Comparison of ENCODE assay signal across 20 cellular contexts in the genomic region with DNA sequence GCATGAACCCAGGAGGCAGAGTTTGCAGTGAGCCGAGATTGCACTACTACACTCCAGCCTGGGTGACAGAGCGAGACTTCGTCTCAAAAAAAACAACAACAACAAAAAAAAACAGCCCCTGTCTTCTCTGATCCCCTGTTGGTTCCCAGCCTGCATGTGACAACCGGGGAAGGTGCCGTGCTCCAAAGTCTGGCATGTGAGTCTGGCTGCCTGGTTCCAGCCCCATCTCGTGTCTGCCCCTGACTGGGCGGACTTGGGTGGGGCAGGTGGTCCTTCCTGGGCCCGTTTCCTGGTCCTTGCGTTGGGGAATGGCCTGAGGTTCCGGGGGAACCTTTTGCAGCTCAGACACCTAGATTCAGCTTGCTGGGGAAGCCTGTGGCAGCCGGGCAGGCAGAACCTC. TPM values are rescaled to one million over a fixed set of nuclear protein-coding genes. Genes with fewer than 3 reads are reported as not detected.
A peak's percentile ranks its signal among the peaks of the same experiment; 100 is the strongest.
DNase-seq lines count a peak whose midpoint lies in the region; ATAC-seq and TF ChIP-seq lines count a peak whose summit lies in the region.
"Had no signal": no experiment of that assay in that cellular context is flagged by ENCODE, and none has a peak within 500 bp of the region (broad histone marks: within the 10 kb centered on the region; RNA-seq: fewer than 3 reads in every experiment).

No MANE protein-coding gene starts in this region.

- no peak overlapping the region for H2AFZ ChIP-seq in H9 (ENCODE audit: low read length)

- H4K8ac ChIP-seq in H9 (replicated peaks; ENCODE audit: insufficient read length, low read depth, low read length), result no peak overlapping the region

- H3K79me1 ChIP-seq in H9 (ENCODE audit: insufficient read depth, low read depth, low read length, poor library complexity, severe bottlenecking), result no peaks in the 10 kb centered on the region

- intact Hi-C loops in activated CD4-positive, alpha-beta T cell treated with anti-CD3 and anti-CD28 coated beads, Interleukin-2, amount 10 ng/mL, durations not matched to agents 24 days and 14 days (cut with micrococcal nuclease), result no loop called here
- intact Hi-C loops in aorta (cut with DNase I), result loop anchor here in 1 of 2 donors (5.0 kb wide), 1 partner anchor 51 kb away; the partner anchor contains the start of gene DNM2

- H3K27me3 Mint-ChIP-seq in activated CD4-positive, alpha-beta T cell treated with anti-CD3 and anti-CD28 coated beads, Interleukin-2, amount 10 ng/mL, durations not matched to agents 24 days and 14 days, result no peaks in the 10 kb centered on the region
- no peaks in the 10 kb centered on the region for H3K27me3 Mint-ChIP-seq in H9 (ENCODE audit: low read depth)

- no peak overlapping the region for H2BK15ac ChIP-seq in H9 (ENCODE audit: low read depth, low read length)

- ATAC-seq in aorta (ENCODE audit: low FRiP score), result no peak
- ATAC-seq: esophagus mucosa had no signal

- H3K4me3 ChIP-seq in right atrium auricular region (peak overlapping the region in 1 of 2 donors; percentile 28), skeletal muscle tissue (ENCODE audit: low read length in 3 of 3) (no peak overlapping the region), aorta (ENCODE audit: low read length in 2 of 2) (no peak overlapping the region)
- H3K4me3 ChIP-seq: MG63, tibial nerve had no signal

- no peaks in the 10 kb centered on the region for H3K23me2 ChIP-seq in H9 (ENCODE audit: insufficient read length, low read depth, low read length, poor library complexity, severe bottlenecking)

- peak overlapping the region; percentile 70 for H3K27ac Mint-ChIP-seq in activated CD4-positive, alpha-beta T cell treated with anti-CD3 and anti-CD28 coated beads, Interleukin-2, amount 10 ng/mL, durations not matched to agents 24 days and 14 days
- H3K27ac Mint-ChIP-seq in H9, result peak overlapping the region in 2 of 3 experiments; percentile 44 to 51; a peak in 2 of 7 replicates

- H2BK5ac ChIP-seq in H9 (ENCODE audit: insufficient read length, low read length), result no peak overlapping the region

- no peak overlapping the region for H2BK120ac ChIP-seq in H9 (ENCODE audit: low read depth, low read length, poor library complexity, severe bottlenecking)

- H3K36me3 Mint-ChIP-seq in activated CD4-positive, alpha-beta T cell treated with anti-CD3 and anti-CD28 coated beads, Interleukin-2, amount 10 ng/mL, durations not matched to agents 24 days and 14 days (ENCODE audit: low read depth), result peaks cover 28% of the 10 kb centered on the region
- H3K36me3 Mint-ChIP-seq in H9 (ENCODE audit: insufficient read depth in 1 of 3, low read depth in 3 of 3), result peaks cover 10 to 34% (median 23%) of the 10 kb centered on the region in 3 experiments; a peak in 6 of 7 replicates

- no peak overlapping the region for H3K9ac ChIP-seq in H9 (ENCODE audit: extremely low read depth, insufficient read length, low read length)
- H3K9ac ChIP-seq in skeletal muscle tissue (ENCODE audit: low read depth in 1 of 3, low read length in 3 of 3), result peak overlapping the region in 1 of 3 donors; percentile 87

- TF ChIP-seq CTCF in H9 (conservative IDR thresholded peaks at IDR 0.05) (no peak), right atrium auricular region (IDR thresholded peaks at IDR 0.05) (no peak)

- no peaks in the 10 kb centered on the region for H4K20me1 ChIP-seq in H9 (ENCODE audit: control insufficient read depth, insufficient read depth, insufficient read length)

- H3K9me3 ChIP-seq in H9 (ENCODE audit: control insufficient read depth, low read depth, low read length), result no peaks in the 10 kb centered on the region
- H3K9me3 ChIP-seq in right atrium auricular region, result no peaks in the 10 kb centered on the region
- H3K9me3 ChIP-seq in skeletal muscle tissue (ENCODE audit: control insufficient read depth in 3 of 3, low read length in 3 of 3), result no peaks in the 10 kb centered on the region
- no peaks in the 10 kb centered on the region for H3K9me3 ChIP-seq in aorta (ENCODE audit: control insufficient read depth, low read length)
- H3K9me3 ChIP-seq: tibial nerve had no signal

- H4K5ac ChIP-seq in H9 (ENCODE audit: insufficient read length, low read depth, low read length), result no peak overlapping the region

- no CpG with 5 or more reads among the region's 11 CpGs for WGBS in H9 (ENCODE audit: extremely low coverage, insufficient read length, low lambda C conversion rate)
- 90 to 91% methylated on average over 11 of the region's 11 CpGs for WGBS in aorta, 2 donors

- H3K9me3 Mint-ChIP-seq in activated CD4-positive, alpha-beta T cell treated with anti-CD3 and anti-CD28 coated beads, Interleukin-2, amount 10 ng/mL, durations not matched to agents 24 days and 14 days, result no peaks in the 10 kb centered on the region
- H3K9me3 Mint-ChIP-seq in H9, result no peaks in the 10 kb centered on the region

- H3K14ac ChIP-seq in H9 (ENCODE audit: insufficient read depth, low read length), result no peak overlapping the region

- H3K4me1 ChIP-seq in H9 (ENCODE audit: insufficient read depth, low read length) (no peaks in the 10 kb centered on the region), right atrium auricular region (peaks cover 0 to 74% of the 10 kb centered on the region in 2 donors), skeletal muscle tissue (ENCODE audit: control insufficient read depth in 3 of 3, insufficient read depth in 3 of 3, low read length in 3 of 3) (peaks cover 48 to 54% (median 51%) of the 10 kb centered on the region in 3 donors), aorta (ENCODE audit: control insufficient read depth in 1 of 2, insufficient read depth in 2 of 2, low read length in 2 of 2) (no peaks in the 10 kb centered on the region)

- no peak overlapping the region for H3K4ac ChIP-seq in H9 (ENCODE audit: low read depth, low read length)

- H2AK5ac ChIP-seq in H9 (ENCODE audit: insufficient read length, low read length), result no peak overlapping the region

- peaks cover 45% of the 10 kb centered on the region for H3K4me1 Mint-ChIP-seq in activated CD4-positive, alpha-beta T cell treated with anti-CD3 and anti-CD28 coated beads, Interleukin-2, amount 10 ng/mL, durations not matched to agents 24 days and 14 days
- H3K4me1 Mint-ChIP-seq in H9, result peaks cover 15 to 25% of the 10 kb centered on the region in 2 experiments

- no peak overlapping the region for H3T11ph ChIP-seq in H9 (ENCODE audit: low read length)

- no peak overlapping the region for H4K91ac ChIP-seq in H9 (ENCODE audit: insufficient read length, low read depth, low read length)

- H3K4me3 Mint-ChIP-seq in activated CD4-positive, alpha-beta T cell treated with anti-CD3 and anti-CD28 coated beads, Interleukin-2, amount 10 ng/mL, durations not matched to agents 24 days and 14 days, result no peak overlapping the region
- no peak overlapping the region for H3K4me3 Mint-ChIP-seq in H9

- H2BK12ac ChIP-seq in H9 (ENCODE audit: insufficient read length, low read depth, low read length), result no peak overlapping the region

- H3K4me2 ChIP-seq in H9 (ENCODE audit: insufficient read depth, insufficient read length, low read length), result no peak overlapping the region

- DNase-seq in activated CD4-positive, alpha-beta T cell treated with anti-CD3 and anti-CD28 coated beads, Interleukin-2, amount 10 ng/mL, durations not matched to agents 24 days and 14 days, result no peak
- no peak for DNase-seq in activated CD4-positive, alpha-beta T cell treated with anti-CD3 and anti-CD28 coated beads, Interleukin-2, amount 50 U/mL, for 48 hours
- DNase-seq in H9, result no peak
- DNase-seq in right atrium auricular region (ENCODE audit: low spot score), result no peak
- DNase-seq in Kasumi-1 (lab: John Stamatoyannopoulos, UW), result no peak
- no peak for DNase-seq in aorta
- no peak for DNase-seq in middle frontal gyrus (ENCODE audit: extremely low spot score, low spot score)
- DNase-seq: activated T-cell treated with anti-CD3 and anti-CD28 coated beads, Interleukin-2, amount 50 U/mL, for 48 hours; cortex of kidney; EL; MG63; NCI-H1694; occipital lobe; SHP77; stimulated activated CD4-positive, alpha-beta T cell treated with anti-CD3 and anti-CD28 coated beads, Interleukin-4, amount 100 ng/mL, for 24 hours; stimulated activated CD8-positive, alpha-beta memory T cell treated with anti-CD3 and anti-CD28 coated beads, Interleukin-4, amount 100 ng/mL, for 48 hours had no signal

- H3K23ac ChIP-seq in H9 (ENCODE audit: insufficient read length, low read depth, low read length), result no peak overlapping the region

- H3K18ac ChIP-seq in H9 (ENCODE audit: insufficient read length, low read depth, low read length), result no peak overlapping the region

- H3K56ac ChIP-seq in H9 (ENCODE audit: insufficient read length, low read depth, low read length), result no peak overlapping the region

- no peak overlapping the region for H3K27ac ChIP-seq in H9 (ENCODE audit: insufficient read length, low read depth, low read length)
- peak overlapping the region; percentile 93 to 95 for H3K27ac ChIP-seq in right atrium auricular region
- H3K27ac ChIP-seq in skeletal muscle tissue (ENCODE audit: low read depth, low read length), result peak overlapping the region; percentile 57
- H3K27ac ChIP-seq in aorta (ENCODE audit: low read depth in 1 of 2, low read length in 2 of 2), result no peak overlapping the region
- H3K27ac ChIP-seq: C4-2B had no signal

- H3K36me3 ChIP-seq in right atrium auricular region, result peaks cover 13% of the 10 kb centered on the region
- H3K36me3 ChIP-seq in skeletal muscle tissue (ENCODE audit: control insufficient read depth in 3 of 3, insufficient read depth in 3 of 3, low read length in 3 of 3), result peaks cover 2 to 7% (median 7%) of the 10 kb centered on the region in 3 donors
- H3K36me3 ChIP-seq in aorta (ENCODE audit: control insufficient read depth in 1 of 2, insufficient read depth in 2 of 2, low read length in 1 of 2), result peaks cover 0 to 3% of the 10 kb centered on the region in 2 donors

- H3K79me2 ChIP-seq in H9 (ENCODE audit: insufficient read depth, low read length), result no peaks in the 10 kb centered on the region

- H3K27me3 ChIP-seq in H9 (ENCODE audit: insufficient read depth, low read length) (no peaks in the 10 kb centered on the region), right atrium auricular region (no peaks in the 10 kb centered on the region), skeletal muscle tissue (ENCODE audit: control insufficient read depth in 3 of 3, insufficient read depth in 3 of 3, low read length in 3 of 3) (no peaks in the 10 kb centered on the region), aorta (ENCODE audit: control insufficient read depth in 1 of 2, insufficient read depth in 2 of 2, low read length in 1 of 2) (no peaks in the 10 kb centered on the region)
- H3K27me3 ChIP-seq: MG63, tibial nerve had no signal

- no peak overlapping the region for H2BK20ac ChIP-seq in H9 (ENCODE audit: low read depth, low read length, poor library complexity, severe bottlenecking)

RNA-seq across cellular contexts. Expression of gene DNM2, which starts 50.5 kb away (rescaled TPM):
- total RNA-seq in activated CD4-positive, alpha-beta T cell treated with anti-CD3 and anti-CD28 coated beads, Interleukin-2, amount 10 ng/mL, durations not matched to agents 24 days and 14 days, result 198 and 211 TPM in 2 replicates
- total RNA-seq in H9 (2021) (136 and 152 TPM in 2 replicates), right atrium auricular region (100 to 1,000 TPM; 111 to 144 TPM), skeletal muscle tissue (54.8 TPM), aorta (100 to 1,000 TPM; 118 to 160 TPM)
- polyA plus RNA-seq in aorta, result 10 to 100 TPM; 51.7 to 89.7 TPM

Comparison
In these comparisons a context has a peak if more than half of its experiments do, and no peak if none do; other contexts are left out.
1. H3K27ac ChIP-seq: peak in right atrium auricular region (2 of 2) and skeletal muscle tissue (single experiment); none in H9 (single experiment) and aorta (0 of 2).